In the genomic region with DNA sequence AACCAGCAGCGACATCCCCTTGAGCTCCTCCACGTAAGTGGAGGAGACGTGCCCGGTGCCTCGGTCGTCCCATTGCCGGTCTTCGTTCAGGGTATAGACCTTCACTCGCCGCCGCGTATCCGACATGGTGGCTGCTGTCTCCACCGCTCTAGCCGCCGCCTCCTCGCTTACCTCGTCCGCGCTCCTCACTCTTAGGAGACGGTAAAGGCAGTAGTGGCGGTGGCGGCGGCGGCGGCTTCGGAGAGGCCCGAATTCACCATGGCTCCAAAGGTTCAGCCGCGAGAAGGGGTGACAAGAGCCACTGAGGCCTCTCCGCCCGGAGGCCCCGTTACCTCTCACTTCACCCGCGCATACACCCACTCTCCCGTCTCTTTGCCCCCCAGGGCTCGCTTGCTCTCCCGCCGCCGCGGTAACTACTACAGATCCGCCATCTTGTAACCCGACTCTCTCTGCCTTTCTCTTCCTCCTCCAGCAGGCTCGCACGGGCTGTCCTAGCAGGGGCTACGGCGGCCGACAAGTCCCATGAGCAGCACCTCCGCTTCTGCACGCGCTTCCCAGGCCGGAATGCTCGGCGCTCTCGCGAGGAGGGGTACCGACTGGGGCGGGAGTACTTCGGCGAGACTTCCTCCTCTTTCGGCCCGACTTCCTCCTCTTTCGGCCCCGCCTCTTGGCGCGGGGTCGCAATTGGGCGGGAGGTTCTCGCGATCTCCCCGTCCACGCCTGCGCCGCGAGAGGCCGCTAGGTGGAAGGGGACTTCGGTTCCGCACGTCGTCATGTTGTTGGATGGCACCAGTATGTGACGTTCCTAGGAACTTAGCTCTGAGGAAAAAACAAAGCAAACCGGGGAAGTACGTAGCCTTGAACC, we compare ENCODE assay signal across 1 cellular context.
TF ChIP-seq lines count a peak whose summit lies in the region.

PPP4R3B (minus strand) TSS at position 463 of the 865 bp plus-strand sequence; CDS start at position 126, 337 bp downstream.

TF ChIP-seq in HepG2, 621 proteins besides CTCF, POLR2A, EP300 and RAD21 (continued from another document):
- TF ChIP-seq E2F1 (CRISPR knock-in tag; IDR thresholded peaks at IDR 0.05), result peak; percentile 91; the same call in 1 of the 2 replicates
- TF ChIP-seq ZNF746 (CRISPR knock-in tag; IDR thresholded peaks at IDR 0.05), result peak; percentile 60
- no peak for TF ChIP-seq MBD4 (IDR thresholded peaks at IDR 0.05; ENCODE audit: borderline replicate concordance, low read length)
- TF ChIP-seq NONO (IDR thresholded peaks at IDR 0.05), result no peak
- peak; percentile 100 for TF ChIP-seq NONO (CRISPR knock-in tag; conservative IDR thresholded peaks at IDR 0.05)
- TF ChIP-seq ZNF776 (CRISPR knock-in tag; IDR thresholded peaks at IDR 0.05), result peak; percentile 85
- TF ChIP-seq, protein P1, sequence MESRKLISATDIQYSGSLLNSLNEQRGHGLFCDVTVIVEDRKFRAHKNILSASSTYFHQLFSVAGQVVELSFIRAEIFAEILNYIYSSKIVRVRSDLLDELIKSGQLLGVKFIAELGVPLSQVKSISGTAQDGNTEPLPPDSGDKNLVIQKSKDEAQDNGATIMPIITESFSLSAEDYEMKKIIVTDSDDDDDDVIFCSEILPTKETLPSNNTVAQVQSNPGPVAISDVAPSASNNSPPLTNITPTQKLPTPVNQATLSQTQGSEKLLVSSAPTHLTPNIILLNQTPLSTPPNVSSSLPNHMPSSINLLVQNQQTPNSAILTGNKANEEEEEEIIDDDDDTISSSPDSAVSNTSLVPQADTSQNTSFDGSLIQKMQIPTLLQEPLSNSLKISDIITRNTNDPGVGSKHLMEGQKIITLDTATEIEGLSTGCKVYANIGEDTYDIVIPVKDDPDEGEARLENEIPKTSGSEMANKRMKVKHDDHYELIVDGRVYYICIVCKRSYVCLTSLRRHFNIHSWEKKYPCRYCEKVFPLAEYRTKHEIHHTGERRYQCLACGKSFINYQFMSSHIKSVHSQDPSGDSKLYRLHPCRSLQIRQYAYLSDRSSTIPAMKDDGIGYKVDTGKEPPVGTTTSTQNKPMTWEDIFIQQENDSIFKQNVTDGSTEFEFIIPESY (CRISPR knock-in tag; IDR thresholded peaks at IDR 0.05), result peak; percentile 77
- peak; percentile 100 for TF ChIP-seq SIX4 (CRISPR knock-in tag; IDR thresholded peaks at IDR 0.05)
- TF ChIP-seq HDAC2 (CRISPR knock-in tag; IDR thresholded peaks at IDR 0.05), result peak; percentile 88
- TF ChIP-seq ZNF564 (CRISPR knock-in tag; IDR thresholded peaks at IDR 0.05), result peak; percentile 98; the same call in 1 of the 2 replicates
- TF ChIP-seq JARID2 (CRISPR knock-in tag; IDR thresholded peaks at IDR 0.05; ENCODE audit: insufficient replicate concordance), result peak; percentile 74
- no peak for TF ChIP-seq NCOA5 (CRISPR knock-in tag; IDR thresholded peaks at IDR 0.05)
- no peak for TF ChIP-seq IKZF1 (IDR thresholded peaks at IDR 0.05)
- peak; percentile 95; the same call in 1 of the 2 replicates for TF ChIP-seq KLF13 (CRISPR knock-in tag; IDR thresholded peaks at IDR 0.05)
- TF ChIP-seq NPAS2 (CRISPR knock-in tag; IDR thresholded peaks at IDR 0.05; ENCODE audit: borderline replicate concordance), result no peak
- TF ChIP-seq ARHGAP35 (CRISPR knock-in tag; IDR thresholded peaks at IDR 0.05; ENCODE audit: borderline replicate concordance), result peak; percentile 73; the same call in 1 of the 2 replicates
- TF ChIP-seq, protein P2, sequence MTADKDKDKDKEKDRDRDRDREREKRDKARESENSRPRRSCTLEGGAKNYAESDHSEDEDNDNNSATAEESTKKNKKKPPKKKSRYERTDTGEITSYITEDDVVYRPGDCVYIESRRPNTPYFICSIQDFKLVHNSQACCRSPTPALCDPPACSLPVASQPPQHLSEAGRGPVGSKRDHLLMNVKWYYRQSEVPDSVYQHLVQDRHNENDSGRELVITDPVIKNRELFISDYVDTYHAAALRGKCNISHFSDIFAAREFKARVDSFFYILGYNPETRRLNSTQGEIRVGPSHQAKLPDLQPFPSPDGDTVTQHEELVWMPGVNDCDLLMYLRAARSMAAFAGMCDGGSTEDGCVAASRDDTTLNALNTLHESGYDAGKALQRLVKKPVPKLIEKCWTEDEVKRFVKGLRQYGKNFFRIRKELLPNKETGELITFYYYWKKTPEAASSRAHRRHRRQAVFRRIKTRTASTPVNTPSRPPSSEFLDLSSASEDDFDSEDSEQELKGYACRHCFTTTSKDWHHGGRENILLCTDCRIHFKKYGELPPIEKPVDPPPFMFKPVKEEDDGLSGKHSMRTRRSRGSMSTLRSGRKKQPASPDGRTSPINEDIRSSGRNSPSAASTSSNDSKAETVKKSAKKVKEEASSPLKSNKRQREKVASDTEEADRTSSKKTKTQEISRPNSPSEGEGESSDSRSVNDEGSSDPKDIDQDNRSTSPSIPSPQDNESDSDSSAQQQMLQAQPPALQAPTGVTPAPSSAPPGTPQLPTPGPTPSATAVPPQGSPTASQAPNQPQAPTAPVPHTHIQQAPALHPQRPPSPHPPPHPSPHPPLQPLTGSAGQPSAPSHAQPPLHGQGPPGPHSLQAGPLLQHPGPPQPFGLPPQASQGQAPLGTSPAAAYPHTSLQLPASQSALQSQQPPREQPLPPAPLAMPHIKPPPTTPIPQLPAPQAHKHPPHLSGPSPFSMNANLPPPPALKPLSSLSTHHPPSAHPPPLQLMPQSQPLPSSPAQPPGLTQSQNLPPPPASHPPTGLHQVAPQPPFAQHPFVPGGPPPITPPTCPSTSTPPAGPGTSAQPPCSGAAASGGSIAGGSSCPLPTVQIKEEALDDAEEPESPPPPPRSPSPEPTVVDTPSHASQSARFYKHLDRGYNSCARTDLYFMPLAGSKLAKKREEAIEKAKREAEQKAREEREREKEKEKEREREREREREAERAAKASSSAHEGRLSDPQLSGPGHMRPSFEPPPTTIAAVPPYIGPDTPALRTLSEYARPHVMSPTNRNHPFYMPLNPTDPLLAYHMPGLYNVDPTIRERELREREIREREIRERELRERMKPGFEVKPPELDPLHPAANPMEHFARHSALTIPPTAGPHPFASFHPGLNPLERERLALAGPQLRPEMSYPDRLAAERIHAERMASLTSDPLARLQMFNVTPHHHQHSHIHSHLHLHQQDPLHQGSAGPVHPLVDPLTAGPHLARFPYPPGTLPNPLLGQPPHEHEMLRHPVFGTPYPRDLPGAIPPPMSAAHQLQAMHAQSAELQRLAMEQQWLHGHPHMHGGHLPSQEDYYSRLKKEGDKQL (CRISPR knock-in tag; IDR thresholded peaks at IDR 0.05; ENCODE audit: low read depth), result peak; percentile 58; the same call in 1 of the 2 replicates
- TF ChIP-seq TOPORS (CRISPR knock-in tag; IDR thresholded peaks at IDR 0.05), result peak; percentile 82; the same call in 1 of the 2 replicates
- TF ChIP-seq ZNF431 (CRISPR knock-in tag; IDR thresholded peaks at IDR 0.05; ENCODE audit: borderline replicate concordance, low read depth), result peak; percentile 98
- TF ChIP-seq ZNF550 (CRISPR knock-in tag; IDR thresholded peaks at IDR 0.05; ENCODE audit: borderline replicate concordance), result 0 out of 2 replicates have a peak, but pooled peaks have one; percentile 23
- TF ChIP-seq MLX (CRISPR knock-in tag; IDR thresholded peaks at IDR 0.05), result peak; percentile 88
- peak; percentile 47; the same call in 1 of the 2 replicates for TF ChIP-seq ZNF256 (CRISPR knock-in tag; conservative IDR thresholded peaks at IDR 0.05)
